Comparison of ENCODE assay signal across 16 cellular contexts in the genomic region with DNA sequence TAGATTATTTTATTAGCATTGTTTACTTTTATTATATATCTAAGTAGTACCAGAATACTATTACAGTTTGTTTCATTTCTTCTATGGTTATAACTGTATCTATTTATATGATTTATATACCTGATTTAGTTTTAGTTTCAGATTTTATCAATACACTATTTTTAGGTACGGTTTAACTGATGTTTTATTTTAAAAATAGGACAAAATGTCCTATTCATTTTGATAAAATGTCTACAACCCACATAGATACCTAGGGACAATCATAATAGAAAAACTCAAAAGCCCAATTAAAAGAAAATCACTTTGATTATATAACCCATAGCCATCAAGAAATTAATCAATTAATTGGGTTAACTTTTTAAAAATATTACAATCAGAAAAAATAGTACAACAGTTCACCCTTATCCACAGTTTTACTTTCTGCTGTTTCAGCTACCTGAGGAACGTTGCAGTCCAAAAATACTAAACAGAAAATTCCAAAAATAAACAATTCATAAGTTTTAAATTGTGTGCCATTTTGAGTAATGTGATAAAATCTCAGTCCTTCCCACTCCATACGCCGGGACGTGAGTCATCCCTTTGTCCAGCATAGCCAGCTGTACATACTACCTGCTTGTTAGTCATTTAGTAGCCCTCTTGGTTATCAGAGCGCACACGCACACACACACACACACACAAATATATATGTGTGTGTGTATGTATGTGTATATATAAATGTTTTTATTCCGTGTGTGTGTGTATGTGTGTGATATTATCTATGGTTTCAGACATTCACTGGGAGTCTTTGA. TPM values are rescaled to one million over a fixed set of nuclear protein-coding genes. Genes with fewer than 3 reads are reported as not detected.
DNase-seq lines count a peak whose midpoint lies in the region; ATAC-seq and TF ChIP-seq lines count a peak whose summit lies in the region.
"Had no signal": no experiment of that assay in that cellular context is flagged by ENCODE, and none has a peak within 500 bp of the region (broad histone marks: within the 10 kb centered on the region; RNA-seq: fewer than 3 reads in every experiment).

No MANE protein-coding gene starts in this region.

- no peak for TF ChIP-seq CTCF in BE2C (IDR thresholded peaks at IDR 0.05; ENCODE audit: low read depth, low read length)
- TF ChIP-seq CTCF in PC-3 (conservative IDR thresholded peaks at IDR 0.05; ENCODE audit: low read depth, low read length), result no peak
- no peak for TF ChIP-seq CTCF in fibroblast of pulmonary artery (IDR thresholded peaks at IDR 0.05; ENCODE audit: low read length, missing control alignments)

- H3K79me2 ChIP-seq in PC-3 (ENCODE audit: low read length), result no peaks in the 10 kb centered on the region

- no peaks in the 10 kb centered on the region for H3K36me3 ChIP-seq in BE2C
- H3K36me3 ChIP-seq in PC-3 (ENCODE audit: low read depth, low read length), result no peaks in the 10 kb centered on the region
- H3K36me3 ChIP-seq: adrenal gland, colonic mucosa, left ventricle myocardium inferior, prostate gland had no signal

- no peak overlapping the region for H3K27ac ChIP-seq in PC-3 (ENCODE audit: low read length)
- H3K27ac ChIP-seq: adrenal gland, colonic mucosa, left ventricle myocardium inferior, prostate gland had no signal

- H3K4me3 ChIP-seq in BE2C (ENCODE audit: low read depth, low read length) (no peak overlapping the region), PC-3 (ENCODE audit: low read length) (no peak overlapping the region), fibroblast of pulmonary artery (replicated peaks; ENCODE audit: low read depth, low read length) (no peak overlapping the region)
- H3K4me3 ChIP-seq: adrenal gland, colonic mucosa, left ventricle myocardium inferior, prostate gland had no signal

- H3F3A ChIP-seq in PC-3 (ENCODE audit: low read length, unreplicated experiment), result no peaks in the 10 kb centered on the region

- H2AFZ ChIP-seq in PC-3 (ENCODE audit: low read length), result no peak overlapping the region

- H3K9me3 ChIP-seq in BE2C, result no peaks in the 10 kb centered on the region
- no peaks in the 10 kb centered on the region for H3K9me3 ChIP-seq in PC-3 (ENCODE audit: low read length)
- H3K9me3 ChIP-seq: adrenal gland, colonic mucosa, left ventricle myocardium inferior, prostate gland had no signal

- H3K4me1 ChIP-seq in BE2C (peaks cover 8% of the 10 kb centered on the region; the same call in 1 of the 2 replicates), PC-3 (ENCODE audit: insufficient read depth, low read length) (peaks cover 7% of the 10 kb centered on the region)
- H3K4me1 ChIP-seq: adrenal gland, colonic mucosa, left ventricle myocardium inferior, prostate gland had no signal

- no TSS peak for BruUV-seq in PC-3 (replicated peaks; lab: Mats Ljungman, UMichigan)

- POLR2A ChIA-PET in PC-3 (lab: Charles Lee; ENCODE audit: unreplicated experiment), result interaction anchor here (0.6 kb wide), 1 partner anchor 219 kb away, joined by 4 read pairs; no protein-coding TSS in a partner anchor

- H4K20me1 ChIP-seq in PC-3 (ENCODE audit: low read length), result no peaks in the 10 kb centered on the region

- CTCF ChIA-PET in PC-3 (lab: Charles Lee), result no interaction called here

- peak; percentile 14 for ATAC-seq in GM21390 (IDR thresholded peaks at IDR 0.05; ENCODE audit: unreplicated experiment)
- ATAC-seq in PC-3, result peak; percentile 70
- ATAC-seq in GM21576 (IDR thresholded peaks at IDR 0.05; ENCODE audit: unreplicated experiment), result no peak
- no peak for ATAC-seq in GM18907 (IDR thresholded peaks at IDR 0.05; ENCODE audit: unreplicated experiment)
- ATAC-seq in HG03095 (IDR thresholded peaks at IDR 0.05; ENCODE audit: unreplicated experiment), result no peak
- ATAC-seq: esophagus mucosa had no signal

- H3K4me2 ChIP-seq in PC-3 (ENCODE audit: low read length), result peak overlapping the region; percentile 31

- DNase-seq in BE2C, result peak; percentile 64
- DNase-seq in PC-3, result peak; percentile 91
- peak; percentile 3 for DNase-seq in fibroblast of pulmonary artery (ENCODE audit: low read depth)
- no peak for DNase-seq in GM19240 (ENCODE audit: insufficient read length, low spot score)
- DNase-seq: activated CD4-positive, alpha-beta T cell treated with anti-CD3 and anti-CD28 coated beads, Interleukin-2, amount 50 U/mL, for 48 hours; adrenal gland; colonic mucosa; hypothalamus; left ventricle myocardium inferior; NCI-H345 had no signal

- H3K9ac ChIP-seq in PC-3 (ENCODE audit: low read length), result no peak overlapping the region

- H3K27me3 ChIP-seq in BE2C (no peaks in the 10 kb centered on the region), PC-3 (ENCODE audit: low read length) (peaks cover 7% of the 10 kb centered on the region; the same call in 1 of the 2 replicates)
- H3K27me3 ChIP-seq: adrenal gland, colonic mucosa had no signal

- intact Hi-C loops in PC-3 (cut with micrococcal nuclease), result no loop called here

- H3K9me2 ChIP-seq in PC-3 (replicated peaks; ENCODE audit: low read length), result no peaks in the 10 kb centered on the region

RNA-seq across cellular contexts. Expression of a gene that starts 5.0 kb away (rescaled TPM):
- 0.71 TPM for polyA plus RNA-seq in BE2C (2012; ENCODE audit: insufficient read depth, insufficient read length, low read depth)
- total RNA-seq in PC-3 (2014; rRNA removed), result 6.0 and 10.1 TPM in 2 replicates

Comparison
In these comparisons a context has a peak if more than half of its experiments do, and no peak if none do; other contexts are left out.
1. ATAC-seq: peak in GM21390 (single experiment) and PC-3 (single experiment); none in GM21576 (single experiment), GM18907 (single experiment) and HG03095 (single experiment).